ENCODE assay signal across 8 cellular contexts in the genomic region with DNA sequence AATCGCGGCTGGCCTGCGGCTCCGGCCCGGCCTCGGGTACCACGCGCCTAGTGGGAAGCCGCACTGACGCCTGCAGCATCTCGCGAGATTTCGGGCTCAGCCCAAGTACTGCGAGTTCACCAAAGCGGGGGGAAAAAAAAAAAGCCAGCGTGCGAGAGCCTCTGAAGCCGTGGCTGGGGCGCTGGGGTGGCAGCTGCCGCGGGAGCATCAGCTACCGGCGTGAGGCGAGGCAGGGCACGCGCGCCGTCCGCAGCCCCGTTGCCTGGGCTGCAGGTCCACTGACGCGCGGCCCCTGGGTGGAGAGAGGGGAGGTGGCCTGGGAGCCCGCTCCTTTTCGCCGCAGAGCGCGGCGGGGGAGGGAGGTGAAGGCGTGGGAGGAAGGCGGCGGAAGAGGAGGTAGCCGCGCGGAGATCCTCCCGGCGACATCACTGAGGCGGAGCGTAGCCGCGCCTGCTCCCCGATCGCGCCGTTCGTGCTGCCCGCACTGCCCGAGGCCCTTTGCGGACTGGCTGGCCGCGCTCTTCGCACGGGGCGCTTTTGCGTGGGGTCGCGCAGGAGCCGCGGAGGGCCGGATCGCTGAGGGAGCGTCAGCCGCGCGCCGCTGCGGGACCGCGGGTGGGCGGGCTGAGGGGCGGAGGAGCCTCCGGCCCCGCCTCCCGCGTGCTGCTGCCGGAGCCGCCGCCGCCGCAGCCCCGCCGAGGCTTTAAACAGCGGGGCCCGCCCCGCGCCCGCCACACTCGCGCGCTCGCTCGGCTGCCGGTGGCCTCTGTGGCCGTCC. TPM values are rescaled to one million over a fixed set of nuclear protein-coding genes. Genes with fewer than 3 reads are reported as not detected.
DNase-seq lines count a peak whose midpoint lies in the region; ATAC-seq and TF ChIP-seq lines count a peak whose summit lies in the region.

Gene SLC12A2 (plus strand): TSS at position 734 of the 778 bp plus-strand sequence. CDS start 189 bp downstream, outside the sequence.

- in situ Hi-C loops in KBM-7 (cut with MboI; ENCODE audit: low pct_unique_long_range_greater_than_20kb, low sequenced_read_pairs), result no loop called here

- DNase-seq in DMS53 treated with DMSO at 0.1 percent for 48 hours (lab: John Stamatoyannopoulos, UW; ENCODE audit: unreplicated experiment) (peak; percentile 84), KBM-7 (peak; percentile 89), Peyer's patch (peak; percentile 91 to 96 (median 93)), esophagus muscularis mucosa (ENCODE audit: extremely low spot score) (peak; percentile 96)
- DNase-seq in activated T-cell treated with anti-CD3 and anti-CD28 coated beads, Interleukin-2, amount 50 U/mL, for 48 hours, result peak; percentile 88 to 92
- DNase-seq in stimulated activated CD8-positive, alpha-beta memory T cell treated with anti-CD3 and anti-CD28 coated beads, Interleukin-7, amount 100 ng/mL, for 24 hours (ENCODE audit: low read depth), result peak; percentile 70

- H3K4me1 ChIP-seq in Peyer's patch (peaks cover 0 to 33% (median 0%) of the 10 kb centered on the region in 4 donors), esophagus muscularis mucosa (peaks cover 28 to 61% (median 59%) of the 10 kb centered on the region in 4 donors), muscle layer of duodenum (ENCODE audit: control insufficient read depth in 1 of 2, insufficient read depth in 2 of 2, low read length in 2 of 2) (peaks cover 4 to 44% of the 10 kb centered on the region in 2 donors)

- H3K4me3 ChIP-seq in Peyer's patch, result peak within 1 kb of the TSS; percentile 80 to 92 (median 84)
- peak within 1 kb of the TSS; percentile 92 to 95 (median 94) for H3K4me3 ChIP-seq in esophagus muscularis mucosa
- H3K4me3 ChIP-seq in muscle layer of duodenum (ENCODE audit: low read depth in 1 of 2, low read length in 2 of 2), result peak within 1 kb of the TSS; percentile 87 to 91

- intact Hi-C loops in esophagus muscularis mucosa (cut with DNase I), result loop anchor here (2.0 to 10.0 kb wide), 4 partner anchors 122 to 521 kb away; no protein-coding TSS in a partner anchor

- TF ChIP-seq EP300 in esophagus muscularis mucosa (IDR thresholded peaks at IDR 0.05), result no peak

- WGBS in esophagus muscularis mucosa, result under 1% methylated on average over 46 of the region's 104 CpGs

- H3K9me3 ChIP-seq in Peyer's patch, result no peaks in the 10 kb centered on the region
- H3K9me3 ChIP-seq in esophagus muscularis mucosa, result no peaks in the 10 kb centered on the region
- H3K9me3 ChIP-seq in muscle layer of duodenum (ENCODE audit: control insufficient read depth in 1 of 2, low read length in 2 of 2), result no peaks in the 10 kb centered on the region

- H3K36me3 ChIP-seq in Peyer's patch, result no peaks in the 10 kb centered on the region
- no peaks in the 10 kb centered on the region for H3K36me3 ChIP-seq in esophagus muscularis mucosa
- H3K36me3 ChIP-seq in muscle layer of duodenum (ENCODE audit: control insufficient read depth in 1 of 2, insufficient read depth in 2 of 2, low read length in 2 of 2), result peaks cover 0 to 3% of the 10 kb centered on the region in 2 donors

- H3K27me3 ChIP-seq in Peyer's patch, result no peaks in the 10 kb centered on the region
- no peaks in the 10 kb centered on the region for H3K27me3 ChIP-seq in esophagus muscularis mucosa
- no peaks in the 10 kb centered on the region for H3K27me3 ChIP-seq in muscle layer of duodenum (ENCODE audit: low read depth, low read length)

- TF ChIP-seq CTCF in Peyer's patch (IDR thresholded peaks at IDR 0.05) (peak in 3 of 6 experiments; percentile 9 to 30 (median 15)), esophagus muscularis mucosa (IDR thresholded peaks at IDR 0.05) (no peak)

- TF ChIP-seq POLR2A in Peyer's patch (IDR thresholded peaks at IDR 0.05) (peak; percentile 47 to 94), esophagus muscularis mucosa (IDR thresholded peaks at IDR 0.05; ENCODE audit: low read depth) (peak; percentile 11)

- ATAC-seq in GM21723 (IDR thresholded peaks at IDR 0.05; ENCODE audit: unreplicated experiment), result peak; percentile 65

- H3K27ac ChIP-seq in Peyer's patch (peak within 1 kb of the TSS; percentile 84 to 99 (median 94)), esophagus muscularis mucosa (replicated peaks in 1 of 4) (peak within 1 kb of the TSS; percentile 95 to 99 (median 97)), muscle layer of duodenum (ENCODE audit: low read length) (peak within 1 kb of the TSS; percentile 94)

RNA-seq across cellular contexts. Expression of gene SLC12A2, which starts in this region (rescaled TPM):
- total RNA-seq in Peyer's patch (100 to 1,000 TPM; 139 to 255 (median 172) TPM), esophagus muscularis mucosa (100 to 1,000 TPM in 2 of 4 donors, 10 to 100 TPM in 2; 93.4 to 132 (median 113) TPM)

Comparison
In these comparisons a context has a peak if more than half of its experiments do, and no peak if none do; other contexts are left out.
1. Peak in every context shown above with its lines: DNase-seq, ATAC-seq, H3K4me3 ChIP-seq and H3K27ac ChIP-seq.